Comparison of ENCODE assay signal across 8 cellular contexts in the genomic region with DNA sequence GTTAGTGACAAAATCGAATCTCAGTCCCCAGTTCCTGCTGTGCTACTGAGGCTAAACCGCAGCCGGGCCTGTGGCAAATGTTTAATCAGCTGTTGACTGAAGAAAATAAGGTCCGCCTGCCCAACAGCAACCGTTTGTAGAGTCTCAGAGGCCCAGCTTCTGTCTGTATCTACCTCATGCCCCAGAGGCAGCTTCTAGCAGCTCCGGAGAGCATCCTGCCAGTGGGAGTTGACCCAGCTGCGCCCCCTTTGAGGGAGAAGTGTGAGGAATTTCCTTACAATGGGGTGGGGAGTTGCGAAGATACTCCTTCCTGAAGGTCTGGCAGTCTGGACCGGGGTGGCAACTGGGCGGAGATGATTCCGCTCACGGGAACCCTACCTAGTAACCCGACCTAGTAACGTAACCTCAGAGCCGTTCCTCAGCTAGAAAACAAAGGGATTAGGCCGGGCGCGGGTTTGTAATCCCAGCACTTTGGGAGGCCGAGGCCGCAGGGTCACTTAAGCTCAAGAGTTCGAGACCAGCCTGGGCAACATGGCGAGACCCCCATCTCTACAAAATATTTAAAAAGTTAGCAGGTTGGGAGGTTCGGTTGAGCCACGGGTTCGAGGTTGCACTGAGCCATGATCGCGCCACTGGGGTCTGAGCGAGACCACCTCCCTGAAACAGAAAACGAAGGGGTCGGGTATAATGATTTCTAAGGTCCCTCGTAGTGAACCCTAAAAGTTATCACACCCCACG. TPM values are rescaled to one million over a fixed set of nuclear protein-coding genes. Genes with fewer than 3 reads are reported as not detected.
DNase-seq lines count a peak whose midpoint lies in the region; ATAC-seq and TF ChIP-seq lines count a peak whose summit lies in the region.

No MANE protein-coding gene starts in this region.

- H3K4me3 ChIP-seq in SJCRH30 (peak overlapping the region; percentile 62), iPS-18a (ENCODE audit: low read length) (peak overlapping the region; percentile 79), skeletal muscle cell (ENCODE audit: low read depth, low read length) (peak overlapping the region; percentile 72)

- no peaks in the 10 kb centered on the region for H3K27me3 ChIP-seq in SJCRH30
- no peaks in the 10 kb centered on the region for H3K27me3 ChIP-seq in iPS-18a (ENCODE audit: control insufficient read depth, insufficient read depth, low read length)

- DNase-seq in AG08396 (ENCODE audit: low spot score) (peak; percentile 58), M059J (ENCODE audit: low read depth) (peak; percentile 94), SJCRH30 (peak; percentile 96 to 98), brain pericyte (ENCODE audit: low read depth, low spot score) (peak; percentile 59), skeletal muscle cell (ENCODE audit: low read depth) (no peak)

- no peaks in the 10 kb centered on the region for H3K9me3 ChIP-seq in SJCRH30 (replicated peaks)
- H3K9me3 ChIP-seq in iPS-18a (ENCODE audit: control insufficient read depth, low read depth, low read length) = no peaks in the 10 kb centered on the region

- H3K4me1 ChIP-seq in SJCRH30 = peaks cover 39% of the 10 kb centered on the region
- H3K4me1 ChIP-seq in iPS-18a (ENCODE audit: control insufficient read depth, low read depth, low read length) = peaks cover 53% of the 10 kb centered on the region

- H3K36me3 ChIP-seq in SJCRH30 = peaks cover 18% of the 10 kb centered on the region
- peaks cover 15% of the 10 kb centered on the region for H3K36me3 ChIP-seq in iPS-18a (ENCODE audit: control insufficient read depth, low read depth, low read length)

- H3K9ac ChIP-seq in iPS-18a (ENCODE audit: low read length) = peak overlapping the region; percentile 94

- H3K27ac ChIP-seq in SJCRH30 = peak overlapping the region; percentile 94
- peak overlapping the region; percentile 94 for H3K27ac ChIP-seq in iPS-18a (ENCODE audit: low read length)

- no peak for ATAC-seq in HG03139 (IDR thresholded peaks at IDR 0.05; ENCODE audit: unreplicated experiment)

- peak; percentile 49 for TF ChIP-seq POLR2A in GM15510 (IDR thresholded peaks at IDR 0.05; ENCODE audit: borderline replicate concordance, extremely low read depth, insufficient read length)

RNA-seq across cellular contexts. Expression of gene ZNF775, which starts 0.8 kb away (rescaled TPM):
- total RNA-seq in M059J (2014; rRNA removed; shearing (Covaris generic)) = 2.5 and 5.3 TPM in 2 replicates
- total RNA-seq in SJCRH30 (2014; rRNA removed; shearing (Covaris generic)) = 8.1 and 9.5 TPM in 2 replicates

RNA-seq across cellular contexts. Expression of gene REPIN1, which starts 9.7 kb away (rescaled TPM):
- 103 and 155 TPM in 2 replicates for total RNA-seq in M059J (2014; rRNA removed; shearing (Covaris generic))
- 174 and 183 TPM in 2 replicates for total RNA-seq in SJCRH30 (2014; rRNA removed; shearing (Covaris generic))

RNA-seq across cellular contexts. Expression of gene RARRES2, which starts 36.9 kb away (rescaled TPM):
- 1.1 and 1.7 TPM in 2 replicates for total RNA-seq in M059J (2014; rRNA removed; shearing (Covaris generic))
- total RNA-seq in SJCRH30 (2014; rRNA removed; shearing (Covaris generic)) = 68.1 and 89.7 TPM in 2 replicates

RNA-seq across cellular contexts. Expression of gene ACTR3C, which starts 54.9 kb away (rescaled TPM):
- total RNA-seq in M059J (2014; rRNA removed; shearing (Covaris generic)) = 0.07 TPM in 1 of 2 replicates, not detected in the other
- 1.7 and 4.6 TPM in 2 replicates for total RNA-seq in SJCRH30 (2014; rRNA removed; shearing (Covaris generic))

RNA-seq across cellular contexts. Expression of gene LRRC61, which starts 55.1 kb away (rescaled TPM):
- 0.47 TPM in 1 of 2 replicates, not detected in the other for total RNA-seq in M059J (2014; rRNA removed; shearing (Covaris generic))
- not detected in 2 replicates for total RNA-seq in SJCRH30 (2014; rRNA removed; shearing (Covaris generic))

Comparison
In these comparisons a context has a peak if more than half of its experiments do, and no peak if none do; other contexts are left out.
1. RNA of gene RARRES2, which starts 36.9 kb away (total RNA-seq): 68.1 to 89.7 TPM in SJCRH30; 1.1 to 1.7 TPM in M059J; every median in the first group is over 10 times any median in the second.
2. Peak in every context shown above with its lines, with median percentiles within 50 percentile points of each other: H3K4me3 ChIP-seq.